Comparison of ENCODE assay signal across 2 cellular contexts in the genomic region with DNA sequence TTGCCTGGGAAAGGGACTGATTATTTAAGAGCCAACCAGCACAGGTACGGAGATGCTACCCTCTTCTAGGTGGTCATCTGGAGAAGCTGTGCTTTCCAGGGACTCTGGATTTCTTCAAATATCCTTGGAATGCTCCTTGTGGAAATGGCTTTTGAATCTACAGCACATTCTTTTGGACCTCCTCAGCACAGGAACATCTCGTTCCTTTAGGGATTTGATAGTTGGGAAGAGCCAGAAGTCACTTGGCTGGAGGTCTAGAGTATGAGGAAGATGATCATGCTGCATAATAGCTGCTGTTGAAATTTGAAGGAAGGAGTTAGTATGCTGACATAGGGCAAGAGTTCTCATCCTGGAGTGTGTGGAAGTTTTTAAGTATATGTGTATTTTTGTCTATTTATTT.
TF ChIP-seq lines count a peak whose summit lies in the region.

No MANE protein-coding gene starts in this region.

TF ChIP-seq in GM23338, 12 proteins besides CTCF, POLR2A, EP300 and RAD21:
- TF ChIP-seq, protein P1, sequence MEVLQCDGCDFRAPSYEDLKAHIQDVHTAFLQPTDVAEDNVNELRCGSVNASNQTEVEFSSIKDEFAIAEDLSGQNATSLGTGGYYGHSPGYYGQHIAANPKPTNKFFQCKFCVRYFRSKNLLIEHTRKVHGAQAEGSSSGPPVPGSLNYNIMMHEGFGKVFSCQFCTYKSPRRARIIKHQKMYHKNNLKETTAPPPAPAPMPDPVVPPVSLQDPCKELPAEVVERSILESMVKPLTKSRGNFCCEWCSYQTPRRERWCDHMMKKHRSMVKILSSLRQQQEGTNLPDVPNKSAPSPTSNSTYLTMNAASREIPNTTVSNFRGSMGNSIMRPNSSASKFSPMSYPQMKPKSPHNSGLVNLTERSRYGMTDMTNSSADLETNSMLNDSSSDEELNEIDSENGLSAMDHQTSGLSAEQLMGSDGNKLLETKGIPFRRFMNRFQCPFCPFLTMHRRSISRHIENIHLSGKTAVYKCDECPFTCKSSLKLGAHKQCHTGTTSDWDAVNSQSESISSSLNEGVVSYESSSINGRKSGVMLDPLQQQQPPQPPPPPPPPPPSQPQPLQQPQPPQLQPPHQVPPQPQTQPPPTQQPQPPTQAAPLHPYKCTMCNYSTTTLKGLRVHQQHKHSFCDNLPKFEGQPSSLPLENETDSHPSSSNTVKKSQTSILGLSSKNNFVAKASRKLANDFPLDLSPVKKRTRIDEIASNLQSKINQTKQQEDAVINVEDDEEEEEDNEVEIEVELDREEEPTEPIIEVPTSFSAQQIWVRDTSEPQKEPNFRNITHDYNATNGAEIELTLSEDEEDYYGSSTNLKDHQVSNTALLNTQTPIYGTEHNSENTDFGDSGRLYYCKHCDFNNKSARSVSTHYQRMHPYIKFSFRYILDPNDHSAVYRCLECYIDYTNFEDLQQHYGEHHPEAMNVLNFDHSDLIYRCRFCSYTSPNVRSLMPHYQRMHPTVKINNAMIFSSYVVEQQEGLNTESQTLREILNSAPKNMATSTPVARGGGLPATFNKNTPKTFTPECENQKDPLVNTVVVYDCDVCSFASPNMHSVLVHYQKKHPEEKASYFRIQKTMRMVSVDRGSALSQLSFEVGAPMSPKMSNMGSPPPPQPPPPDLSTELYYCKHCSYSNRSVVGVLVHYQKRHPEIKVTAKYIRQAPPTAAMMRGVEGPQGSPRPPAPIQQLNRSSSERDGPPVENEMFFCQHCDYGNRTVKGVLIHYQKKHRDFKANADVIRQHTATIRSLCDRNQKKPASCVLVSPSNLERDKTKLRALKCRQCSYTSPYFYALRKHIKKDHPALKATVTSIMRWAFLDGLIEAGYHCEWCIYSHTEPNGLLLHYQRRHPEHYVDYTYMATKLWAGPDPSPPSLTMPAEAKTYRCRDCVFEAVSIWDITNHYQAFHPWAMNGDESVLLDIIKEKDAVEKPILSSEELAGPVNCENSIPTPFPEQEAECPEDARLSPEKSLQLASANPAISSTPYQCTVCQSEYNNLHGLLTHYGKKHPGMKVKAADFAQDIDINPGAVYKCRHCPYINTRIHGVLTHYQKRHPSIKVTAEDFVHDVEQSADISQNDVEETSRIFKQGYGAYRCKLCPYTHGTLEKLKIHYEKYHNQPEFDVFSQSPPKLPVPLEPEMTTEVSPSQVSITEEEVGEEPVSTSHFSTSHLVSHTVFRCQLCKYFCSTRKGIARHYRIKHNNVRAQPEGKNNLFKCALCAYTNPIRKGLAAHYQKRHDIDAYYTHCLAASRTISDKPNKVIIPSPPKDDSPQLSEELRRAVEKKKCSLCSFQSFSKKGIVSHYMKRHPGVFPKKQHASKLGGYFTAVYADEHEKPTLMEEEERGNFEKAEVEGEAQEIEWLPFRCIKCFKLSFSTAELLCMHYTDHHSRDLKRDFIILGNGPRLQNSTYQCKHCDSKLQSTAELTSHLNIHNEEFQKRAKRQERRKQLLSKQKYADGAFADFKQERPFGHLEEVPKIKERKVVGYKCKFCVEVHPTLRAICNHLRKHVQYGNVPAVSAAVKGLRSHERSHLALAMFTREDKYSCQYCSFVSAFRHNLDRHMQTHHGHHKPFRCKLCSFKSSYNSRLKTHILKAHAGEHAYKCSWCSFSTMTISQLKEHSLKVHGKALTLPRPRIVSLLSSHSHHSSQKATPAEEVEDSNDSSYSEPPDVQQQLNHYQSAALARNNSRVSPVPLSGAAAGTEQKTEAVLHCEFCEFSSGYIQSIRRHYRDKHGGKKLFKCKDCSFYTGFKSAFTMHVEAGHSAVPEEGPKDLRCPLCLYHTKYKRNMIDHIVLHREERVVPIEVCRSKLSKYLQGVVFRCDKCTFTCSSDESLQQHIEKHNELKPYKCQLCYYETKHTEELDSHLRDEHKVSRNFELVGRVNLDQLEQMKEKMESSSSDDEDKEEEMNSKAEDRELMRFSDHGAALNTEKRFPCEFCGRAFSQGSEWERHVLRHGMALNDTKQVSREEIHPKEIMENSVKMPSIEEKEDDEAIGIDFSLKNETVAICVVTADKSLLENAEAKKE (CRISPR knock-in tag; IDR thresholded peaks at IDR 0.05): peak; percentile 29; the same call in 1 of the 2 replicates
- no peak for TF ChIP-seq NANOG (IDR thresholded peaks at IDR 0.05; ENCODE audit: borderline replicate concordance)

TF ChIP-seq in H1, 55 proteins besides CTCF, POLR2A, EP300 and RAD21:
- TF ChIP-seq, protein P2, sequence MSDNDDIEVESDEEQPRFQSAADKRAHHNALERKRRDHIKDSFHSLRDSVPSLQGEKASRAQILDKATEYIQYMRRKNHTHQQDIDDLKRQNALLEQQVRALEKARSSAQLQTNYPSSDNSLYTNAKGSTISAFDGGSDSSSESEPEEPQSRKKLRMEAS (IDR thresholded peaks at IDR 0.05): no peak
- TF ChIP-seq RBBP5 (IDR thresholded peaks at IDR 0.05; ENCODE audit: borderline replicate concordance, low read depth, low read length): no peak
- no peak for TF ChIP-seq NANOG (IDR thresholded peaks at IDR 0.05; ENCODE audit: insufficient read depth, low read depth, low read length, poor library complexity, severe bottlenecking)
- no peak for TF ChIP-seq TAF7 (optimal IDR thresholded peaks at IDR 0.05; ENCODE audit: borderline replicate concordance, low read depth, low read length)
- TF ChIP-seq CBX5 (IDR thresholded peaks at IDR 0.05; ENCODE audit: low read depth, low read length): no peak
- no peak for TF ChIP-seq RNF2 (IDR thresholded peaks at IDR 0.05; ENCODE audit: borderline replicate concordance, low read depth, low read length, missing control alignments, poor library complexity, severe bottlenecking)
- TF ChIP-seq, protein P3, sequence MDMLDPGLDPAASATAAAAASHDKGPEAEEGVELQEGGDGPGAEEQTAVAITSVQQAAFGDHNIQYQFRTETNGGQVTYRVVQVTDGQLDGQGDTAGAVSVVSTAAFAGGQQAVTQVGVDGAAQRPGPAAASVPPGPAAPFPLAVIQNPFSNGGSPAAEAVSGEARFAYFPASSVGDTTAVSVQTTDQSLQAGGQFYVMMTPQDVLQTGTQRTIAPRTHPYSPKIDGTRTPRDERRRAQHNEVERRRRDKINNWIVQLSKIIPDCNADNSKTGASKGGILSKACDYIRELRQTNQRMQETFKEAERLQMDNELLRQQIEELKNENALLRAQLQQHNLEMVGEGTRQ (IDR thresholded peaks at IDR 0.05; ENCODE audit: low read length): no peak
- no peak for TF ChIP-seq SIN3A (conservative IDR thresholded peaks at IDR 0.05 in 1 of 2, IDR thresholded peaks at IDR 0.05 in 1 of 2; ENCODE audit: low read depth in 1 of 2, low read length in 2 of 2)
- no peak for TF ChIP-seq MAFK (IDR thresholded peaks at IDR 0.05; ENCODE audit: low read depth, low read length)
- TF ChIP-seq TEAD4 (IDR thresholded peaks at IDR 0.05; ENCODE audit: low read depth, low read length): no peak
- TF ChIP-seq EGR1 (IDR thresholded peaks at IDR 0.05; ENCODE audit: borderline replicate concordance, low read depth, low read length): no peak
- TF ChIP-seq KDM5A (IDR thresholded peaks at IDR 0.05; ENCODE audit: low read length): no peak
- no peak for TF ChIP-seq PHF8 (conservative IDR thresholded peaks at IDR 0.05; ENCODE audit: low read depth, low read length)
- no peak for TF ChIP-seq SP4 (IDR thresholded peaks at IDR 0.05; ENCODE audit: low read length)
- no peak for TF ChIP-seq EZH2 (IDR thresholded peaks at IDR 0.05; ENCODE audit: low read depth, low read length, severe bottlenecking)
- TF ChIP-seq FOSL1 (IDR thresholded peaks at IDR 0.05; ENCODE audit: insufficient read depth, low read depth, low read length): no peak
- no peak for TF ChIP-seq TAF1 (IDR thresholded peaks at IDR 0.05; ENCODE audit: low read depth, low read length)
